In the genomic region with DNA sequence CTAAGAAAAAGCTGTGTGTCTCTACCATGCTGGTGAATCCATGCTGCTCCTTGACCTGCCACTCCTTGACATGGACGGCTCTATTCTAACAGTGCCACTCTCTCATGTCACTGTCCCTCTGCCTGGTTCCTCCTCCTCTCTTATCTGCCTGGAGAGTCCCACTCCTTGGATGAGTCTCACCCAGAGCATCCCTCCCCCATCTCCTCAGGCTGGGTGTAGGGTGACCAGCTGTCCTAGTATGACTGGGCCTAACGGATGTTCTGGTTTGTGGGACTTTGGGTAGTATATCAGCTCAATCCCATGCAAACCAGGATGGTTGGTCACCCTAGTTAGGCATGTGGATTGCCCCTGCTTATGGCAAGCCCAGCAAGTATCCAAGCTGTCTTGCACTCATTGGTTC, we compare ENCODE assay signal across 16 cellular contexts. TPM values are rescaled to one million over a fixed set of nuclear protein-coding genes. Genes with fewer than 3 reads are reported as not detected.
A peak's percentile ranks its signal among the peaks of the same experiment; 100 is the strongest.
DNase-seq lines count a peak whose midpoint lies in the region; ATAC-seq, FAIRE-seq and TF ChIP-seq lines count a peak whose summit lies in the region.
"Had no signal": no experiment of that assay in that cellular context is flagged by ENCODE, and none has a peak within 500 bp of the region (broad histone marks: within the 10 kb centered on the region; RNA-seq: fewer than 3 reads in every experiment).

No MANE protein-coding gene starts in this region.

- H3K27me3 ChIP-seq in CD4-positive, alpha-beta T cell (ENCODE audit: control insufficient read depth, insufficient read depth, low read length), result no peaks in the 10 kb centered on the region
- H3K27me3 ChIP-seq: SJSA1, suprapubic skin had no signal

- H3K27ac Mint-ChIP-seq in CD4-positive, alpha-beta T cell, result peak overlapping the region; percentile 71
- H3K27ac Mint-ChIP-seq in activated naive CD8-positive, alpha-beta T cell, result peak overlapping the region; percentile 25
- H3K27ac Mint-ChIP-seq in naive thymus-derived CD8-positive, alpha-beta T cell, result peak overlapping the region; percentile 45 to 95 (median 86)

- FAIRE-seq in GM12892 (lab: Jason Lieb, UNC), result no peak

- no peak overlapping the region for H3K27ac ChIP-seq in CD4-positive, alpha-beta T cell (ENCODE audit: low read depth, low read length)
- no peak overlapping the region for H3K27ac ChIP-seq in RWPE1
- H3K27ac ChIP-seq: SJSA1, suprapubic skin had no signal

- intact Hi-C loops in CD4-positive, alpha-beta T cell (cut with DNase I, micrococcal nuclease), result no loop called here

- POLR2A ChIA-PET in CD4-positive, alpha-beta T cell (lab: Charles Lee), result no interaction called here
- POLR2A ChIA-PET in naive thymus-derived CD8-positive, alpha-beta T cell (lab: Charles Lee), result interaction anchor here (0.6 to 4.7 kb wide), 7 partner anchors 9 to 1121 kb away, joined by 3 to 27 read pairs (median 5); no protein-coding TSS in a partner anchor
- POLR2A ChIA-PET in RWPE1 (lab: Yijun Ruan, JAX; ENCODE audit: low non-redundant PET), result no interaction called here

- CTCF ChIA-PET in CD4-positive, alpha-beta T cell (lab: Charles Lee), result no interaction called here
- CTCF ChIA-PET in RWPE1 (lab: Yijun Ruan, JAX), result no interaction called here

- no peaks in the 10 kb centered on the region for H3K27me3 Mint-ChIP-seq in CD4-positive, alpha-beta T cell
- H3K27me3 Mint-ChIP-seq in activated naive CD8-positive, alpha-beta T cell, result no peaks in the 10 kb centered on the region
- H3K27me3 Mint-ChIP-seq in naive thymus-derived CD8-positive, alpha-beta T cell, result no peaks in the 10 kb centered on the region

- H3K4me1 Mint-ChIP-seq in CD4-positive, alpha-beta T cell (ENCODE audit: low read depth), result peaks cover 43% of the 10 kb centered on the region
- peaks cover 45% of the 10 kb centered on the region for H3K4me1 Mint-ChIP-seq in activated naive CD8-positive, alpha-beta T cell (ENCODE audit: low read depth)
- peaks cover 25 to 62% (median 44%) of the 10 kb centered on the region in 4 donors for H3K4me1 Mint-ChIP-seq in naive thymus-derived CD8-positive, alpha-beta T cell

- H3K9me3 ChIP-seq in CD4-positive, alpha-beta T cell (ENCODE audit: control insufficient read depth, low read length), result peaks cover 6% of the 10 kb centered on the region
- H3K9me3 ChIP-seq: suprapubic skin had no signal

- H3K4me3 Mint-ChIP-seq in CD4-positive, alpha-beta T cell, result no peak overlapping the region
- H3K4me3 Mint-ChIP-seq in activated naive CD8-positive, alpha-beta T cell, result no peak overlapping the region
- peak overlapping the region in 7 of 10 donors; percentile 38 to 82 (median 63) for H3K4me3 Mint-ChIP-seq in naive thymus-derived CD8-positive, alpha-beta T cell

- H3K36me3 Mint-ChIP-seq in CD4-positive, alpha-beta T cell (ENCODE audit: low read depth), result no peaks in the 10 kb centered on the region
- H3K36me3 Mint-ChIP-seq in activated naive CD8-positive, alpha-beta T cell, result no peaks in the 10 kb centered on the region
- no peaks in the 10 kb centered on the region for H3K36me3 Mint-ChIP-seq in naive thymus-derived CD8-positive, alpha-beta T cell

- TF ChIP-seq CTCF in CD4-positive, alpha-beta T cell (IDR thresholded peaks at IDR 0.05), result no peak
- no peak for TF ChIP-seq CTCF in RWPE1 (conservative IDR thresholded peaks at IDR 0.05; ENCODE audit: low read depth)

- DNase-seq in CD4-positive, alpha-beta T cell, result no peak
- DNase-seq in NCI-H524 (lab: John Stamatoyannopoulos, UW), result peak; percentile 64 to 73
- no peak for DNase-seq in naive thymus-derived CD8-positive, alpha-beta T cell
- no peak for DNase-seq in GM12892 (ENCODE audit: insufficient read length)
- no peak for DNase-seq in RWPE1 (ENCODE audit: low spot score)
- DNase-seq in NAMALWA (ENCODE audit: low spot score), result no peak
- DNase-seq: activated CD8-positive, alpha-beta memory T cell treated with anti-CD3 and anti-CD28 coated beads, Interleukin-2, amount 50 U/mL, for 4 hours; COR-L47; NCI-H1417 treated with DMSO at 0.1 percent for 48 hours; PC-3; stimulated activated CD4-positive, alpha-beta T cell treated with anti-CD3 and anti-CD28 coated beads, Interleukin-4, amount 100 ng/mL, for 4 hours had no signal

- TF ChIP-seq POLR2A in GM12892 (IDR thresholded peaks at IDR 0.05; ENCODE audit: low read depth, low read length), result no peak
- no peak for TF ChIP-seq POLR2A in GM18505 (IDR thresholded peaks at IDR 0.05; ENCODE audit: borderline replicate concordance, extremely low read depth, insufficient read depth, insufficient read length)

- no peak for ATAC-seq in CD4-positive, alpha-beta T cell (ENCODE audit: poor library complexity)
- ATAC-seq in naive thymus-derived CD8-positive, alpha-beta T cell, result no peak
- no peak for ATAC-seq in GM18505 (IDR thresholded peaks at IDR 0.05; ENCODE audit: unreplicated experiment)
- ATAC-seq: PC-3 had no signal

- H3K9me3 Mint-ChIP-seq in CD4-positive, alpha-beta T cell, result no peaks in the 10 kb centered on the region
- no peaks in the 10 kb centered on the region for H3K9me3 Mint-ChIP-seq in activated naive CD8-positive, alpha-beta T cell (ENCODE audit: low read depth)
- H3K9me3 Mint-ChIP-seq in naive thymus-derived CD8-positive, alpha-beta T cell, result peaks cover 0 to 6% (median 0%) of the 10 kb centered on the region in 9 donors

RNA-seq across cellular contexts. Expression of gene LIPC, which starts 54.3 kb away (rescaled TPM):
- total RNA-seq in CD4-positive, alpha-beta T cell, result 1 to 10 TPM in 1 of 2 experiments, under 1 TPM in 1; 0.61 to 1.2 TPM
- total RNA-seq in naive thymus-derived CD8-positive, alpha-beta T cell, result 1 to 10 TPM; 4.2 to 4.4 TPM
- 1 to 10 TPM in 1 of 3 donors, under 1 TPM in 2; 0.64 to 2.9 (median 0.69) TPM for polyA plus RNA-seq in naive thymus-derived CD8-positive, alpha-beta T cell
- not detected for polyA plus RNA-seq in GM12892 (2012; ENCODE audit: missing spikeins)
- total RNA-seq: PC-3, smooth muscle cell had no signal
- polyA plus RNA-seq: smooth muscle cell had no signal

Comparison
In these comparisons a context has a peak if more than half of its experiments do, and no peak if none do; other contexts are left out.
1. DNase-seq: peak in NCI-H524 (2 of 2); none in CD4-positive, alpha-beta T cell (0 of 10), naive thymus-derived CD8-positive, alpha-beta T cell (0 of 10), GM12892 (single experiment), RWPE1 (single experiment) and NAMALWA (single experiment).
2. H3K27ac Mint-ChIP-seq: peak in every context shown above with its lines; median percentile 86 in naive thymus-derived CD8-positive, alpha-beta T cell; 71 in CD4-positive, alpha-beta T cell; 25 in activated naive CD8-positive, alpha-beta T cell.
3. H3K4me3 Mint-ChIP-seq: peak in naive thymus-derived CD8-positive, alpha-beta T cell (7 of 10); none in CD4-positive, alpha-beta T cell (single experiment) and activated naive CD8-positive, alpha-beta T cell (single experiment).